Comparison of ENCODE assay signal across 8 cellular contexts in the genomic region with DNA sequence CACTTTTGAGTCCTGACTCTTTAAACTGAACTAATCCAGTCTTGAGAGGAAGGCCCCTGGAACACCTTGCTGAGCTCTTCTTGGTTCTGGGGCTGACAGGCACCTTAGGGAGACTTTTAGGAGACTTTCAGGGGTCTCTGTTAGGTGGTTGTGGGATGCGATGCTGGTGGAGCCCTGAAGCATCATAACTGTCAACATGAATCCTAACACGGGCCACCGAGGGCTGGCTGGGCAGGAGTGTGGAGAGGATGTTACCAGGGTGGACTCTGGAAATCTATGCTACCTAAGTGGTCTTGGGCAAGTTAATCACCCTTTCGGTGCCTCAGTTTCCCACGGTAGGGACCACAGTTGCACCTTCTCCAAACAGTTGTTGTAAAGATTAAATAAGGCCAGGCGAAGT.
"Had no signal": no experiment of that assay in that cellular context is flagged by ENCODE, and none has a peak within 500 bp of the region (broad histone marks: within the 10 kb centered on the region; RNA-seq: fewer than 3 reads in every experiment).

No MANE protein-coding gene starts in this region.

- ATAC-seq: GM12878 had no signal

- DNase-seq: GDM1, GF-D8 had no signal

- H3K4me3 ChIP-seq: GM12878 had no signal

- FAIRE-seq: G401.6, GM12878, GM12891, GM12892, GM18507, GM19239 had no signal
